28 cellular contexts compared by ENCODE assay signal in genomic region chr7:98557538-98558031, GRCh38. TPM values are rescaled to one million over a fixed set of nuclear protein-coding genes. Genes with fewer than 3 reads are reported as not detected.
DNase-seq lines count a peak whose midpoint lies in the region; TF ChIP-seq lines count a peak whose summit lies in the region.
"Had no signal": no experiment of that assay in that cellular context is flagged by ENCODE, and none has a peak within 500 bp of the region (broad histone marks: within the 10 kb centered on the region; RNA-seq: fewer than 3 reads in every experiment).

No MANE protein-coding gene starts in this region.

- H3K4me1 Mint-ChIP-seq in activated naive CD4-positive, alpha-beta T cell treated with anti-CD3 and anti-CD28 coated beads for 36 hours (ENCODE audit: low read depth), result no peaks in the 10 kb centered on the region
- H3K4me1 Mint-ChIP-seq: activated naive CD4-positive, alpha-beta T cell treated with anti-CD3 and anti-CD28 coated beads, Interleukin-2, amount 50 U/mL, for 24 hours; CD8-positive, alpha-beta memory T cell; endodermal cell; T-cell had no signal

- no peaks in the 10 kb centered on the region for H3K36me3 Mint-ChIP-seq in activated naive CD4-positive, alpha-beta T cell treated with anti-CD3 and anti-CD28 coated beads for 36 hours (ENCODE audit: low read depth)
- H3K36me3 Mint-ChIP-seq: activated CD4-positive, alpha-beta memory T cell treated with anti-CD3 and anti-CD28 coated beads for 36 hours; activated naive CD4-positive, alpha-beta T cell treated with anti-CD3 and anti-CD28 coated beads, Interleukin-2, amount 50 U/mL, for 24 hours; CD8-positive, alpha-beta memory T cell; T-cell had no signal

- no peak for TF ChIP-seq POLR2A in breast epithelium (IDR thresholded peaks at IDR 0.05)

- H3K79me2 ChIP-seq in mammary epithelial cell (ENCODE audit: insufficient read depth, low read length) (no peaks in the 10 kb centered on the region), hepatocyte (no peaks in the 10 kb centered on the region)

- H3K4me3 ChIP-seq in mammary epithelial cell (replicated peaks in 1 of 3; ENCODE audit: insufficient read depth in 1 of 3, low read depth in 2 of 3, low read length in 3 of 3), result no peak overlapping the region
- H3K4me3 ChIP-seq in breast epithelium, result no peak overlapping the region
- no peak overlapping the region for H3K4me3 ChIP-seq in hepatocyte
- H3K4me3 ChIP-seq: left lung, prostate gland had no signal

- DNase-seq in mammary epithelial cell (peak; percentile 13), breast epithelium (ENCODE audit: low spot score in 2 of 2) (no peak), RWPE1 (ENCODE audit: low spot score) (peak; percentile 26), hepatocyte (ENCODE audit: low spot score) (peak; percentile 60), A172 (ENCODE audit: low spot score) (no peak), GM19238 (ENCODE audit: insufficient read length, low spot score) (no peak), OCI-M1 (lab: John Stamatoyannopoulos, UW) (no peak)
- no peak for DNase-seq in activated naive CD4-positive, alpha-beta T cell treated with anti-CD3 and anti-CD28 coated beads for 36 hours
- DNase-seq: ACHN; activated CD4-positive, alpha-beta memory T cell treated with anti-CD3 and anti-CD28 coated beads for 36 hours; activated CD4-positive, CD25-positive, alpha-beta regulatory T cell; activated CD8-positive, alpha-beta memory T cell treated with anti-CD3 and anti-CD28 coated beads, Interleukin-2, amount 50 U/mL, for 48 hours; anterior cingulate cortex; BE2C; caudate nucleus; CD8-positive, alpha-beta memory T cell; cortex of kidney; endodermal cell; hippocampal formation; left lung; NCI-H1048; NCI-H187 treated with DMSO at 0.1 percent for 48 hours; NCI-H446; stimulated activated naive CD8-positive, alpha-beta T cell treated with anti-CD3 and anti-CD28 coated beads, Interleukin-15, Interleukin-2, amounts not matched to agents 100 U/mL and 50 U/mL, for 24 hours; T-cell had no signal

- no peaks in the 10 kb centered on the region for H4K20me1 ChIP-seq in mammary epithelial cell (ENCODE audit: insufficient read depth, low read length)
- no peaks in the 10 kb centered on the region for H4K20me1 ChIP-seq in hepatocyte (ENCODE audit: insufficient read depth, poor library complexity, severe bottlenecking)

- BruUV-seq in mammary epithelial cell (replicated peaks; lab: Mats Ljungman, UMichigan), result no TSS peak

- H3K27ac Mint-ChIP-seq in activated naive CD4-positive, alpha-beta T cell treated with anti-CD3 and anti-CD28 coated beads for 36 hours, result no peak overlapping the region
- H3K27ac Mint-ChIP-seq: activated CD4-positive, alpha-beta memory T cell treated with anti-CD3 and anti-CD28 coated beads for 36 hours; activated naive CD4-positive, alpha-beta T cell treated with anti-CD3 and anti-CD28 coated beads, Interleukin-2, amount 50 U/mL, for 24 hours; CD8-positive, alpha-beta memory T cell; endodermal cell; IgD-negative memory B cell; T-cell had no signal

- no peaks in the 10 kb centered on the region for H3K36me3 ChIP-seq in mammary epithelial cell (ENCODE audit: insufficient read depth, low read length)
- H3K36me3 ChIP-seq in breast epithelium, result no peaks in the 10 kb centered on the region
- no peaks in the 10 kb centered on the region for H3K36me3 ChIP-seq in hepatocyte (replicated peaks; ENCODE audit: insufficient read depth, low read depth)
- H3K36me3 ChIP-seq: BE2C, left lung, prostate gland had no signal

- no peak for TF ChIP-seq CTCF in mammary epithelial cell (conservative IDR thresholded peaks at IDR 0.05 in 1 of 2, IDR thresholded peaks at IDR 0.05 in 1 of 2; ENCODE audit: extremely low read depth in 1 of 2, insufficient read depth in 1 of 2, low read depth in 1 of 2, low read length in 2 of 2)
- no peak for TF ChIP-seq CTCF in breast epithelium (IDR thresholded peaks at IDR 0.05)
- no peak for TF ChIP-seq CTCF in RWPE1 (conservative IDR thresholded peaks at IDR 0.05; ENCODE audit: low read depth)
- TF ChIP-seq CTCF in hepatocyte (IDR thresholded peaks at IDR 0.05; ENCODE audit: poor library complexity), result no peak

- no peaks in the 10 kb centered on the region for H3K9me2 ChIP-seq in hepatocyte (replicated peaks; ENCODE audit: insufficient read depth)

- H3K27ac ChIP-seq in mammary epithelial cell (ENCODE audit: insufficient read depth, low read depth, low read length) (no peak overlapping the region), breast epithelium (no peak overlapping the region), RWPE1 (peak overlapping the region; percentile 62), hepatocyte (peak overlapping the region; percentile 63)
- H3K27ac ChIP-seq: left lung, prostate gland had no signal

- intact Hi-C loops in mammary epithelial cell (cut with micrococcal nuclease), result no loop called here
- intact Hi-C loops in breast epithelium (cut with DNase I; ENCODE audit: low total_unique reads), result no loop called here
- intact Hi-C loops in activated naive CD4-positive, alpha-beta T cell treated with anti-CD3 and anti-CD28 coated beads for 36 hours (cut with micrococcal nuclease), result no loop called here

- H2AFZ ChIP-seq in mammary epithelial cell (ENCODE audit: low read depth, low read length), result no peak overlapping the region
- H2AFZ ChIP-seq in hepatocyte, result no peak overlapping the region

- peaks cover 6% of the 10 kb centered on the region for H3K9me3 Mint-ChIP-seq in activated naive CD4-positive, alpha-beta T cell treated with anti-CD3 and anti-CD28 coated beads for 36 hours

- no peaks in the 10 kb centered on the region for H3K4me1 ChIP-seq in mammary epithelial cell (ENCODE audit: insufficient read depth, low read length)
- H3K4me1 ChIP-seq in breast epithelium, result no peaks in the 10 kb centered on the region
- H3K4me1 ChIP-seq in hepatocyte (ENCODE audit: insufficient read depth), result peaks cover 8% of the 10 kb centered on the region
- H3K4me1 ChIP-seq: BE2C, left lung, prostate gland had no signal

- no peaks in the 10 kb centered on the region for H3K27me3 ChIP-seq in mammary epithelial cell (ENCODE audit: insufficient read depth, low read length)
- peaks cover 0 to 5% of the 10 kb centered on the region in 2 donors for H3K27me3 ChIP-seq in breast epithelium
- H3K27me3 ChIP-seq in hepatocyte, result no peaks in the 10 kb centered on the region
- H3K27me3 ChIP-seq: BE2C, left lung had no signal

- H3K4me2 ChIP-seq in mammary epithelial cell (ENCODE audit: insufficient read depth, low read depth, low read length) (no peak overlapping the region), hepatocyte (no peak overlapping the region)

- H3K27me3 Mint-ChIP-seq in activated naive CD4-positive, alpha-beta T cell treated with anti-CD3 and anti-CD28 coated beads for 36 hours (ENCODE audit: low read depth), result peaks cover 2% of the 10 kb centered on the region

- no peak overlapping the region for H3K9ac ChIP-seq in mammary epithelial cell (ENCODE audit: insufficient read depth, low read length)

- POLR2A ChIA-PET in RWPE1 (lab: Yijun Ruan, JAX; ENCODE audit: low non-redundant PET), result no interaction called here

- no peaks in the 10 kb centered on the region for H3K9me3 ChIP-seq in mammary epithelial cell (replicated peaks; ENCODE audit: insufficient read depth, low read length)
- H3K9me3 ChIP-seq in breast epithelium, result peaks cover 5 to 7% of the 10 kb centered on the region in 2 donors
- no peaks in the 10 kb centered on the region for H3K9me3 ChIP-seq in hepatocyte (ENCODE audit: low read depth)
- H3K9me3 ChIP-seq: BE2C, prostate gland had no signal

- 45% methylated on average over 11 of the region's 11 CpGs for WGBS in mammary epithelial cell (ENCODE audit: low coverage, missing lambda C conversion rate)
- 67% methylated on average over 11 of the region's 11 CpGs for WGBS in hepatocyte (ENCODE audit: low lambda C conversion rate, missing lambda C conversion rate)

- dilution Hi-C loops in mammary epithelial cell (cut with HindIII; ENCODE audit: low sequenced_read_pairs), result no loop called here

- CTCF ChIA-PET in mammary epithelial cell (lab: Charles Lee; ENCODE audit: low non-redundant PET) (no interaction called here), RWPE1 (lab: Yijun Ruan, JAX) (no interaction called here)
- CTCF ChIA-PET in activated naive CD4-positive, alpha-beta T cell treated with anti-CD3 and anti-CD28 coated beads for 36 hours (lab: Charles Lee), result no interaction called here

- H3K4me3 Mint-ChIP-seq in activated naive CD4-positive, alpha-beta T cell treated with anti-CD3 and anti-CD28 coated beads for 36 hours, result no peak overlapping the region
- H3K4me3 Mint-ChIP-seq: activated CD4-positive, alpha-beta memory T cell treated with anti-CD3 and anti-CD28 coated beads for 36 hours; activated naive CD4-positive, alpha-beta T cell treated with anti-CD3 and anti-CD28 coated beads, Interleukin-2, amount 50 U/mL, for 24 hours; CD8-positive, alpha-beta memory T cell; endodermal cell; IgD-negative memory B cell; T-cell had no signal

- in situ Hi-C loops in mammary epithelial cell (cut with MboI; ENCODE audit: low sequenced_read_pairs in 2 of 2), result no loop called here

RNA-seq across cellular contexts. Expression of gene NPTX2, which starts 59.5 kb away (rescaled TPM):
- total RNA-seq in mammary epithelial cell, result 1 to 10 TPM in 1 of 2 donors, under 1 TPM in 1; 0.21 to 3.0 TPM
- polyA plus RNA-seq in mammary epithelial cell, result 0.01 TPM
- polyA minus RNA-seq in mammary epithelial cell, result not detected
- 1 to 10 TPM; 1.5 to 3.3 (median 3.2) TPM for total RNA-seq in breast epithelium
- 3.0 TPM in 2 replicates for total RNA-seq in hepatocyte
- polyA plus RNA-seq in hepatocyte, result 2.2 and 5.5 TPM in 2 replicates
- 0.07 TPM in 1 of 2 replicates, not detected in the other for total RNA-seq in A172 (2014; rRNA removed; shearing (Covaris generic))
- total RNA-seq in activated naive CD4-positive, alpha-beta T cell treated with anti-CD3 and anti-CD28 coated beads for 36 hours, result not detected
- total RNA-seq: activated CD4-positive, alpha-beta memory T cell treated with anti-CD3 and anti-CD28 coated beads for 36 hours; CD8-positive, alpha-beta memory T cell had no signal
- polyA plus RNA-seq: IgD-negative memory B cell had no signal

Comparison
In these comparisons a context has a peak if more than half of its experiments do, and no peak if none do; other contexts are left out.
1. DNase-seq: peak in mammary epithelial cell (single experiment), RWPE1 (single experiment) and hepatocyte (single experiment); none in breast epithelium (0 of 2), A172 (single experiment), GM19238 (single experiment), OCI-M1 (single experiment) and activated naive CD4-positive, alpha-beta T cell treated with anti-CD3 and anti-CD28 coated beads for 36 hours (single experiment).
2. H3K27ac ChIP-seq: peak in RWPE1 (single experiment) and hepatocyte (single experiment); none in mammary epithelial cell (single experiment) and breast epithelium (0 of 2).